Comparison of ENCODE assay signal across 13 cellular contexts in the genomic region with DNA sequence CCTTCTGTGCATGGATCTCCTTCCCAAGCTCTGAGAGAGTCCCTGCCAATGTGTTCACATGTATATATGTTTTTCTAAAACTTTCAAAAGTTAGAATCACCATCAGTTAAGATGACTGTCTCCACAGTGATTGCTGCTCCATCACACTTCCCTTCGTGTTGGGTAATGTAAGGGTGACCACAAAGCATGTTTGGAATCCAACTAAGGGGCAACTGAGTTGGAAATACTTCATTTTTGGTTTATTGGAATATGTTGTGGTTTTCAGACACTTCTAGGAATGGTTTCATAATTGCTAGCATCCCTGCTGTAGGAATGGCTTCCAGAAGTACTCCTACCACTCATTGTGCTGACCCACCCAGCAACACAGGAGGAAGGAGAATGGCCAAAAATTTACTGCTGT.
DNase-seq lines count a peak whose midpoint lies in the region; ATAC-seq, FAIRE-seq and TF ChIP-seq lines count a peak whose summit lies in the region.
"Had no signal": no experiment of that assay in that cellular context is flagged by ENCODE, and none has a peak within 500 bp of the region (broad histone marks: within the 10 kb centered on the region; RNA-seq: fewer than 3 reads in every experiment).

No MANE protein-coding gene starts in this region.

- no peaks in the 10 kb centered on the region for H3K27me3 ChIP-seq in psoas muscle (ENCODE audit: insufficient read depth in 3 of 3, low read length in 2 of 3)
- no peaks in the 10 kb centered on the region for H3K27me3 ChIP-seq in endodermal cell (ENCODE audit: control insufficient read depth, insufficient read depth, low read length, poor library complexity, severe bottlenecking)

- H3K4me3 Mint-ChIP-seq in endodermal cell = no peak overlapping the region
- H3K4me3 Mint-ChIP-seq: WTC11 had no signal

- intact Hi-C loops in psoas muscle (cut with DNase I) = no loop called here

- H3K27ac Mint-ChIP-seq in endodermal cell = no peak overlapping the region
- H3K27ac Mint-ChIP-seq: WTC11 had no signal

- FAIRE-seq in H54 (lab: Jason Lieb, UNC) = peak; percentile 85
- peak; percentile 17 for FAIRE-seq in urothelium cell line (lab: Jason Lieb, UNC)
- FAIRE-seq: D721Med had no signal

- H3K27ac ChIP-seq in psoas muscle (no peak overlapping the region), endodermal cell (ENCODE audit: low read depth, low read length) (no peak overlapping the region)
- H3K27ac ChIP-seq: thoracic aorta had no signal

- no peaks in the 10 kb centered on the region for H3K36me3 ChIP-seq in psoas muscle (ENCODE audit: insufficient read depth in 1 of 2, low read depth in 1 of 2)
- no peaks in the 10 kb centered on the region for H3K36me3 ChIP-seq in endodermal cell (ENCODE audit: control insufficient read depth, insufficient read depth, low read length)
- H3K36me3 ChIP-seq: thoracic aorta had no signal

- H3K36me3 Mint-ChIP-seq in endodermal cell (ENCODE audit: low read depth) = no peaks in the 10 kb centered on the region
- H3K36me3 Mint-ChIP-seq: WTC11 had no signal

- TF ChIP-seq CTCF in psoas muscle (IDR thresholded peaks at IDR 0.05) = no peak
- no peak for TF ChIP-seq CTCF in endodermal cell (conservative IDR thresholded peaks at IDR 0.05)

- whole genome bisulfite sequencing in psoas muscle, 3 donors = 61 to 95% (median 62%) methylated on average over 1 of the region's 1 CpG
- 88 to 100% methylated on average over 1 of the region's 1 CpG for WGBS in endodermal cell (ENCODE audit: insufficient coverage in 1 of 2, insufficient read length in 1 of 2), 2 experiments

- H3K4me1 Mint-ChIP-seq in endodermal cell = peaks cover 24% of the 10 kb centered on the region
- H3K4me1 Mint-ChIP-seq: WTC11 had no signal

- H3K9ac ChIP-seq in endodermal cell (ENCODE audit: extremely low read depth, low read length, poor library complexity, severe bottlenecking) = no peak overlapping the region

- no peaks in the 10 kb centered on the region for H3K27me3 Mint-ChIP-seq in endodermal cell (ENCODE audit: insufficient read depth)

- peaks cover 5% of the 10 kb centered on the region for H3K9me3 Mint-ChIP-seq in endodermal cell

- no peaks in the 10 kb centered on the region for H3K9me3 ChIP-seq in psoas muscle
- peaks cover 30% of the 10 kb centered on the region for H3K9me3 ChIP-seq in endodermal cell (ENCODE audit: control insufficient read depth, low read length)
- H3K9me3 ChIP-seq: thoracic aorta had no signal

- no peak for TF ChIP-seq POLR2A in H54 (IDR thresholded peaks at IDR 0.05; ENCODE audit: low read depth, low read length)

- no peak overlapping the region for H3K4me3 ChIP-seq in psoas muscle
- H3K4me3 ChIP-seq in endodermal cell (ENCODE audit: low read length) = no peak overlapping the region
- H3K4me3 ChIP-seq: thoracic aorta had no signal

- H3K4me1 ChIP-seq in psoas muscle (no peaks in the 10 kb centered on the region), endodermal cell (ENCODE audit: control insufficient read depth, insufficient read depth, low read length) (peaks cover 7% of the 10 kb centered on the region)

- DNase-seq in H54 (ENCODE audit: insufficient read length, low spot score) = no peak
- peak; percentile 8 for DNase-seq in fibroblast of the conjunctiva (ENCODE audit: low read depth)
- DNase-seq in urothelium cell line (ENCODE audit: low spot score) = peak; percentile 50
- DNase-seq in MV-4-11 (lab: John Stamatoyannopoulos, UW) = no peak
- no peak for DNase-seq in psoas muscle
- no peak for DNase-seq in endodermal cell
- DNase-seq: activated CD8-positive, alpha-beta memory T cell treated with anti-CD3 and anti-CD28 coated beads, Interleukin-2, amount 50 U/mL, for 48 hours; hippocampal formation; NCI-H187 treated with DMSO at 0.1 percent for 48 hours had no signal

- ATAC-seq in SK-N-SH treated with all-trans-retinoic acid at 6 μM for 48 hours (peak; percentile 83), psoas muscle (no peak)
- ATAC-seq: WTC11 had no signal

TF ChIP-seq in SK-N-SH treated with all-trans-retinoic acid at 6 μM for 48 hours, 23 proteins besides CTCF, POLR2A, EP300 and RAD21:
- TF ChIP-seq, protein P1, sequence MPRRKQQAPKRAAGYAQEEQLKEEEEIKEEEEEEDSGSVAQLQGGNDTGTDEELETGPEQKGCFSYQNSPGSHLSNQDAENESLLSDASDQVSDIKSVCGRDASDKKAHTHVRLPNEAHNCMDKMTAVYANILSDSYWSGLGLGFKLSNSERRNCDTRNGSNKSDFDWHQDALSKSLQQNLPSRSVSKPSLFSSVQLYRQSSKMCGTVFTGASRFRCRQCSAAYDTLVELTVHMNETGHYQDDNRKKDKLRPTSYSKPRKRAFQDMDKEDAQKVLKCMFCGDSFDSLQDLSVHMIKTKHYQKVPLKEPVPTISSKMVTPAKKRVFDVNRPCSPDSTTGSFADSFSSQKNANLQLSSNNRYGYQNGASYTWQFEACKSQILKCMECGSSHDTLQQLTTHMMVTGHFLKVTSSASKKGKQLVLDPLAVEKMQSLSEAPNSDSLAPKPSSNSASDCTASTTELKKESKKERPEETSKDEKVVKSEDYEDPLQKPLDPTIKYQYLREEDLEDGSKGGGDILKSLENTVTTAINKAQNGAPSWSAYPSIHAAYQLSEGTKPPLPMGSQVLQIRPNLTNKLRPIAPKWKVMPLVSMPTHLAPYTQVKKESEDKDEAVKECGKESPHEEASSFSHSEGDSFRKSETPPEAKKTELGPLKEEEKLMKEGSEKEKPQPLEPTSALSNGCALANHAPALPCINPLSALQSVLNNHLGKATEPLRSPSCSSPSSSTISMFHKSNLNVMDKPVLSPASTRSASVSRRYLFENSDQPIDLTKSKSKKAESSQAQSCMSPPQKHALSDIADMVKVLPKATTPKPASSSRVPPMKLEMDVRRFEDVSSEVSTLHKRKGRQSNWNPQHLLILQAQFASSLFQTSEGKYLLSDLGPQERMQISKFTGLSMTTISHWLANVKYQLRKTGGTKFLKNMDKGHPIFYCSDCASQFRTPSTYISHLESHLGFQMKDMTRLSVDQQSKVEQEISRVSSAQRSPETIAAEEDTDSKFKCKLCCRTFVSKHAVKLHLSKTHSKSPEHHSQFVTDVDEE (CRISPR knock-in tag; IDR thresholded peaks at IDR 0.05) = no peak
- TF ChIP-seq ISL1 (CRISPR knock-in tag; IDR thresholded peaks at IDR 0.05) (0 out of 2 replicates have a peak, but pooled peaks have one; percentile 19), ZNF70 (CRISPR knock-in tag; IDR thresholded peaks at IDR 0.05) (no peak), BACH2 (CRISPR knock-in tag; IDR thresholded peaks at IDR 0.05; ENCODE audit: borderline replicate concordance) (no peak), TOX (CRISPR knock-in tag; IDR thresholded peaks at IDR 0.05; ENCODE audit: borderline replicate concordance) (no peak)

Comparison
In these comparisons a context has a peak if more than half of its experiments do, and no peak if none do; other contexts are left out.
1. DNase-seq: peak in fibroblast of the conjunctiva (single experiment) and urothelium cell line (single experiment); none in H54 (single experiment), MV-4-11 (single experiment), psoas muscle (0 of 2) and endodermal cell (single experiment).